7 cellular contexts compared by ENCODE assay signal in the genomic region with DNA sequence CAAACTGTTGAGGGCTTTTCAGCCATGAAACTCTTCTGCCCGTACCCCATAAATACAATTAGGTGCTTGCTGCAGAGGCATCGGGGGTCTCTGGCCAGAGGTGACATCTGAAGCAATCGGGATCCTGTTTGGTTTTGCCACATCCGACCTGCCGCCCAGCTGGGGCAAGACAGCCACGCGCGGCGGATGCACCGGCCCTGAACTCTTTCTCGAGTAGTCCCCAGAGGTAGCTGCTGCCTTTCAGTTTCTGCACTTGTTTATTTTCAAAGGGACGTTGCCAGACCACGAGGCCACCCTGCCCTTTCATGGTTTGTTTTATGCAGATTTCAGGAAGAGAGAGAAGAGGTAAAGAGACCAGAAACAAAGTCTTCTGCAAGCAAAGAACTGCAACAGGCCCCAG. TPM values are rescaled to one million over a fixed set of nuclear protein-coding genes. Genes with fewer than 3 reads are reported as not detected.
DNase-seq lines count a peak whose midpoint lies in the region; ATAC-seq and TF ChIP-seq lines count a peak whose summit lies in the region.

No MANE protein-coding gene starts in this region.

- H3K4me2 ChIP-seq in SU-DHL-6 (ENCODE audit: low read depth, low read length, poor library complexity, severe bottlenecking): peak overlapping the region; percentile 6

- 59 to 60% methylated on average over 13 of the region's 13 CpGs for WGBS in lower leg skin, 2 donors

- DNase-seq in fibroblast of villous mesenchyme (ENCODE audit: low read depth) (peak; percentile 73), kidney tubule cell (ENCODE audit: low spot score) (no peak), RWPE1 (ENCODE audit: low spot score) (no peak), lower leg skin (ENCODE audit: low spot score in 2 of 2) (no peak)

- intact Hi-C loops in lower leg skin (cut with DNase I; ENCODE audit: low total_unique reads): no loop called here

- POLR2A ChIA-PET in RWPE1 (lab: Yijun Ruan, JAX; ENCODE audit: low non-redundant PET): no interaction called here

- CTCF ChIA-PET in RWPE1 (lab: Yijun Ruan, JAX): interaction anchor here (0.7 kb wide), 1 partner anchor 31 kb away, joined by 4 read pairs; no protein-coding TSS in a partner anchor

- ATAC-seq in GM18907 (IDR thresholded peaks at IDR 0.05; ENCODE audit: unreplicated experiment) (peak; percentile 84), HG02798 (IDR thresholded peaks at IDR 0.05; ENCODE audit: poor library complexity, unreplicated experiment) (peak; percentile 88)

- H4K20me1 ChIP-seq in SU-DHL-6 (ENCODE audit: low read depth, low read length): no peaks in the 10 kb centered on the region

- H3K4me3 ChIP-seq in SU-DHL-6 (ENCODE audit: insufficient read depth, low read length, poor library complexity, severe bottlenecking): no peak overlapping the region
- no peak overlapping the region for H3K4me3 ChIP-seq in fibroblast of villous mesenchyme (ENCODE audit: low read depth, low read length)
- H3K4me3 ChIP-seq in lower leg skin (ENCODE audit: low read depth, poor library complexity, severe bottlenecking): no peak overlapping the region

- TF ChIP-seq CTCF in SU-DHL-6 (IDR thresholded peaks at IDR 0.05; ENCODE audit: insufficient read depth, low read length, poor library complexity, severe bottlenecking) (no peak), fibroblast of villous mesenchyme (IDR thresholded peaks at IDR 0.05; ENCODE audit: insufficient read depth, low read depth, low read length) (no peak), RWPE1 (conservative IDR thresholded peaks at IDR 0.05; ENCODE audit: low read depth) (no peak), lower leg skin (IDR thresholded peaks at IDR 0.05) (no peak)

- peaks cover 12% of the 10 kb centered on the region for H3F3A ChIP-seq in SU-DHL-6 (ENCODE audit: insufficient read depth)

- H3K36me3 ChIP-seq in SU-DHL-6 (ENCODE audit: low read length): no peaks in the 10 kb centered on the region

- no peak overlapping the region for H3K9ac ChIP-seq in SU-DHL-6 (ENCODE audit: low read length)

- no peaks in the 10 kb centered on the region for H3K27me3 ChIP-seq in SU-DHL-6 (ENCODE audit: low read length)

- no peak overlapping the region for H2AFZ ChIP-seq in SU-DHL-6 (ENCODE audit: low read depth, low read length, severe bottlenecking)

- H3K27ac ChIP-seq in SU-DHL-6 (ENCODE audit: low read depth, low read length): no peak overlapping the region
- no peak overlapping the region for H3K27ac ChIP-seq in RWPE1

- no peaks in the 10 kb centered on the region for H3K9me2 ChIP-seq in SU-DHL-6 (replicated peaks; ENCODE audit: insufficient read depth, low read length)

- TF ChIP-seq POLR2A in lower leg skin (IDR thresholded peaks at IDR 0.05): no peak

- H3K9me3 ChIP-seq in SU-DHL-6 (ENCODE audit: insufficient read depth, low read length): no peaks in the 10 kb centered on the region

- H3K79me2 ChIP-seq in SU-DHL-6 (ENCODE audit: insufficient read depth, low read length): no peaks in the 10 kb centered on the region; the same call in 1 of the 2 replicates

RNA-seq across cellular contexts. Expression of a gene that starts 10.6 kb away (rescaled TPM):
- total RNA-seq in fibroblast of villous mesenchyme (16.4 and 18.4 TPM in 2 replicates), lower leg skin (10 to 100 TPM; 15.5 to 34.5 (median 19.8) TPM)

RNA-seq across cellular contexts. Expression of a gene that starts 46.3 kb away (rescaled TPM):
- 3.9 TPM in 2 replicates for total RNA-seq in fibroblast of villous mesenchyme
- 10 to 100 TPM; 17.8 to 22.3 (median 18.9) TPM for total RNA-seq in lower leg skin
